ENCODE assay signal across 8 cellular contexts in genomic region chr10:27153855-27154198, GRCh38. TPM values are rescaled to one million over a fixed set of nuclear protein-coding genes. Genes with fewer than 3 reads are reported as not detected.
A peak's percentile ranks its signal among the peaks of the same experiment; 100 is the strongest.
DNase-seq lines count a peak whose midpoint lies in the region; ATAC-seq, FAIRE-seq and TF ChIP-seq lines count a peak whose summit lies in the region.

No MANE protein-coding gene starts in this region.

- H3K9me2 ChIP-seq in DOHH2 (replicated peaks; ENCODE audit: control insufficient read depth, low read length) = no peaks in the 10 kb centered on the region

- peaks cover 97% of the 10 kb centered on the region for H3K79me2 ChIP-seq in DOHH2 (ENCODE audit: control insufficient read depth, low read length)

- H3K27ac ChIP-seq in DOHH2 (ENCODE audit: low read depth, low read length) (peak overlapping the region; percentile 97), kidney (ENCODE audit: low read depth in 2 of 2, low read length in 2 of 2) (peak overlapping the region; percentile 100)

- H3K9me3 ChIP-seq in DOHH2 (ENCODE audit: control insufficient read depth, insufficient read depth, low read length) = no peaks in the 10 kb centered on the region
- H3K9me3 ChIP-seq in kidney (ENCODE audit: control insufficient read depth in 1 of 2, low read length in 2 of 2) = no peaks in the 10 kb centered on the region

- H3K4me1 ChIP-seq in DOHH2 (ENCODE audit: control insufficient read depth, low read length) (peaks cover 33% of the 10 kb centered on the region), kidney (ENCODE audit: control insufficient read depth in 1 of 2, insufficient read depth in 1 of 2, low read depth in 1 of 2, low read length in 2 of 2) (peaks cover 6 to 11% of the 10 kb centered on the region in 2 donors)

- no peaks in the 10 kb centered on the region for H3K27me3 ChIP-seq in DOHH2 (ENCODE audit: control insufficient read depth, low read length)

- no peak for TF ChIP-seq CTCF in DOHH2 (IDR thresholded peaks at IDR 0.05; ENCODE audit: low read depth, low read length, poor library complexity, severe bottlenecking)
- no peak for TF ChIP-seq CTCF in astrocyte of the cerebellum (IDR thresholded peaks at IDR 0.05; ENCODE audit: low read depth, low read length, missing control alignments)
- TF ChIP-seq CTCF in kidney (IDR thresholded peaks at IDR 0.05; ENCODE audit: borderline replicate concordance, extremely low read depth, insufficient read depth) = no peak

- in situ Hi-C loops in astrocyte of the cerebellum (cut with HindIII; ENCODE audit: low sequenced_read_pairs) = no loop called here

- H3K36me3 ChIP-seq in DOHH2 (ENCODE audit: control insufficient read depth, low read length) (peaks cover 70% of the 10 kb centered on the region), kidney (ENCODE audit: control insufficient read depth in 1 of 2, insufficient read depth in 2 of 2, low read length in 2 of 2) (no peaks in the 10 kb centered on the region)

- H3K4me3 ChIP-seq in DOHH2 (ENCODE audit: low read length) (peak overlapping the region; percentile 100), astrocyte of the cerebellum (ENCODE audit: low read depth, low read length) (peak overlapping the region; percentile 98), kidney (ENCODE audit: low read length in 2 of 2) (peak overlapping the region; percentile 90 to 99)
- H3K4me3 ChIP-seq in Jurkat, Clone E6-1 (ENCODE audit: low read length) = peak overlapping the region; percentile 99

- H4K20me1 ChIP-seq in DOHH2 (ENCODE audit: control insufficient read depth, insufficient read depth, low read depth, low read length) = peaks cover 39% of the 10 kb centered on the region

- FAIRE-seq in kidney (lab: Jason Lieb, UNC) = no peak

- H3K4me2 ChIP-seq in DOHH2 (ENCODE audit: low read length) = peak overlapping the region; percentile 87

- peaks cover 3% of the 10 kb centered on the region; the same call in 1 of the 2 replicates for H3F3A ChIP-seq in DOHH2 (ENCODE audit: control insufficient read depth, insufficient read depth)

- DNase-seq in Jurkat, Clone E6-1 (ENCODE audit: low read depth, low spot score) = no peak
- DNase-seq in astrocyte of the cerebellum (ENCODE audit: low read depth) (no peak), kidney (no peak), SIG-M5 (lab: John Stamatoyannopoulos, UW) (no peak), GM19238 (ENCODE audit: insufficient read length, low spot score) (no peak)
- DNase-seq in stimulated activated CD8-positive, alpha-beta memory T cell treated with anti-CD3 and anti-CD28 coated beads, Interleukin-15, amount 100 ng/mL, for 1 hour (ENCODE audit: low read depth) = peak; percentile 3

- H3K9ac ChIP-seq in kidney (ENCODE audit: low read length in 2 of 2) = peak overlapping the region; percentile 61 to 100

- intact Hi-C loops in kidney (cut with DNase I) = no loop called here

- peak; percentile 8 for ATAC-seq in GM21515 (IDR thresholded peaks at IDR 0.05; ENCODE audit: unreplicated experiment)

RNA-seq across cellular contexts. Expression of gene YME1L1, which starts 0.4 kb away (rescaled TPM):
- 123 TPM for polyA plus RNA-seq in Jurkat, Clone E6-1 (2012; ENCODE audit: insufficient read depth, insufficient read length)
- 88.5 TPM for total RNA-seq in kidney
- polyA plus RNA-seq in kidney (ENCODE audit: insufficient read depth, low read depth, low replicate concordance) = 36.0 TPM

RNA-seq across cellular contexts. Expression of gene MASTL, which starts 1.3 kb away (rescaled TPM):
- 18.6 TPM for polyA plus RNA-seq in Jurkat, Clone E6-1 (2012; ENCODE audit: insufficient read depth, insufficient read length)
- total RNA-seq in kidney = 10.3 TPM
- polyA plus RNA-seq in kidney (ENCODE audit: insufficient read depth, low read depth, low replicate concordance) = 2.6 TPM

RNA-seq across cellular contexts. Expression of gene ANKRD26, which starts 53.5 kb away (rescaled TPM):
- polyA plus RNA-seq in Jurkat, Clone E6-1 (2012; ENCODE audit: insufficient read depth, insufficient read length) = 5.1 TPM
- total RNA-seq in kidney = 9.3 TPM
- 1.9 TPM for polyA plus RNA-seq in kidney (ENCODE audit: insufficient read depth, low read depth, low replicate concordance)
